8 cellular contexts compared by ENCODE assay signal in genomic region chr18:63161728-63162195, GRCh38.
DNase-seq lines count a peak whose midpoint lies in the region; ATAC-seq and TF ChIP-seq lines count a peak whose summit lies in the region.

No MANE protein-coding gene starts in this region.

- peaks cover 28% of the 10 kb centered on the region for H3K36me3 Mint-ChIP-seq in T-helper 2 cell treated with Interferon-gamma antibody and Interleukin-4, amounts not matched to agents 5 μg/mL and 100 μg/mL, for 36 hours (ENCODE audit: low read depth)

- no peaks in the 10 kb centered on the region for H3K27me3 Mint-ChIP-seq in T-helper 2 cell treated with Interferon-gamma antibody and Interleukin-4, amounts not matched to agents 5 μg/mL and 100 μg/mL, for 36 hours (ENCODE audit: low read depth)

- peak overlapping the region; percentile 95 for H3K27ac Mint-ChIP-seq in T-helper 2 cell treated with Interferon-gamma antibody and Interleukin-4, amounts not matched to agents 5 μg/mL and 100 μg/mL, for 36 hours

- ATAC-seq in GM19328 (IDR thresholded peaks at IDR 0.05; ENCODE audit: unreplicated experiment) (peak; percentile 52), HG03457 (IDR thresholded peaks at IDR 0.05; ENCODE audit: unreplicated experiment) (peak; percentile 37)

- DNase-seq in Ammon's horn (ENCODE audit: low spot score) = peak; percentile 70
- DNase-seq in T-helper 2 cell treated with Interferon-gamma antibody and Interleukin-4, amounts not matched to agents 5 μg/mL and 100 μg/mL, for 36 hours (ENCODE audit: low spot score) = peak; percentile 92
- DNase-seq in astrocyte of the cerebellum (ENCODE audit: low read depth) = peak; percentile 60
- peak; percentile 89 for DNase-seq in kidney tubule cell (ENCODE audit: low spot score)
- DNase-seq in stimulated activated CD4-positive, alpha-beta T cell treated with anti-CD3 and anti-CD28 coated beads, Interleukin-4, amount 100 ng/mL, for 48 hours (ENCODE audit: low read depth in 2 of 2) = peak; percentile 58 to 76
- DNase-seq in OCI-M2 (lab: John Stamatoyannopoulos, UW; ENCODE audit: unreplicated experiment) = no peak

- H3K4me1 Mint-ChIP-seq in T-helper 2 cell treated with Interferon-gamma antibody and Interleukin-4, amounts not matched to agents 5 μg/mL and 100 μg/mL, for 36 hours (ENCODE audit: low read depth) = peaks cover 82% of the 10 kb centered on the region

- in situ Hi-C loops in astrocyte of the cerebellum (cut with HindIII; ENCODE audit: low sequenced_read_pairs) = no loop called here

- no peak for TF ChIP-seq CTCF in astrocyte of the cerebellum (IDR thresholded peaks at IDR 0.05; ENCODE audit: low read depth, low read length, missing control alignments)

- H3K9me3 Mint-ChIP-seq in T-helper 2 cell treated with Interferon-gamma antibody and Interleukin-4, amounts not matched to agents 5 μg/mL and 100 μg/mL, for 36 hours = no peaks in the 10 kb centered on the region

- peak overlapping the region; percentile 73 for H3K4me3 Mint-ChIP-seq in T-helper 2 cell treated with Interferon-gamma antibody and Interleukin-4, amounts not matched to agents 5 μg/mL and 100 μg/mL, for 36 hours

- no peak overlapping the region for H3K4me3 ChIP-seq in astrocyte of the cerebellum (ENCODE audit: low read depth, low read length)
